ENCODE assay signal across 1 cellular context in the genomic region with DNA sequence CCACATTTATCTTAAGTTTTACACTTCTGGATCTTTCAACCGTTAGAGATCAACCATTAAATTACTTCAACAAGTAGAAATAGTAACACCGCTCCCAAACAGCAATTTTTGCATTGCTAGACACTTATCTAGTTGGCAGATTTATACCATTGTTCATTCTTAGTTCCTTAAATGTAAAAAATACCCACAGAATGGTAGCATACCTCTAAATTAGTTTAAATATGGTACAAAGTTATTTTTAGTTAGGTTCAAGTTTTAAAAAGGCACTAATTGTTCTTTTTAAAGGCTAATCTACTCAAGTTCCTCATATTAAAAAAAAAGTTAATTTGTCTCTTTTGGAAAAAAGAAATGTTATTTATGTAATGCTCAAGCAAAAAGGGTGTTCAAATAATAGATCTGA.
TF ChIP-seq lines count a peak whose summit lies in the region.

No MANE protein-coding gene starts in this region.

TF ChIP-seq in endothelial cell of umbilical vein, 7 proteins besides CTCF, POLR2A, EP300 and RAD21:
- TF ChIP-seq EZH2 (IDR thresholded peaks at IDR 0.05; ENCODE audit: borderline replicate concordance, low read depth, low read length, severe bottlenecking) (no peak), MYC (IDR thresholded peaks at IDR 0.05; ENCODE audit: low read depth, low read length) (no peak), GATA2 (IDR thresholded peaks at IDR 0.05; ENCODE audit: insufficient read depth, insufficient read length, low read depth, low read length) (no peak), JUN (IDR thresholded peaks at IDR 0.05; ENCODE audit: borderline replicate concordance, insufficient read depth, insufficient read length, low read depth) (no peak), POLR2AphosphoS5 (IDR thresholded peaks at IDR 0.05; ENCODE audit: insufficient read depth, low read depth, low read length) (no peak), FOS (IDR thresholded peaks at IDR 0.05; ENCODE audit: borderline replicate concordance, insufficient read depth, low read length) (no peak)
- TF ChIP-seq, protein P1, sequence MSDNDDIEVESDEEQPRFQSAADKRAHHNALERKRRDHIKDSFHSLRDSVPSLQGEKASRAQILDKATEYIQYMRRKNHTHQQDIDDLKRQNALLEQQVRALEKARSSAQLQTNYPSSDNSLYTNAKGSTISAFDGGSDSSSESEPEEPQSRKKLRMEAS (IDR thresholded peaks at IDR 0.05; ENCODE audit: insufficient read depth, insufficient read length), result no peak
